Comparison of ENCODE assay signal across 29 cellular contexts in genomic region chr2:42861321-42861720, GRCh38.
"Had no signal": no experiment of that assay in that cellular context is flagged by ENCODE, and none has a peak within 500 bp of the region (broad histone marks: within the 10 kb centered on the region; RNA-seq: fewer than 3 reads in every experiment).

No MANE protein-coding gene starts in this region.

- H3K9me3 ChIP-seq: mucosa of descending colon, prostate gland, thoracic aorta, upper lobe of right lung, uterus had no signal

- H3K36me3 ChIP-seq: esophagus muscularis mucosa, lower lobe of right lung, neural progenitor cell, prostate gland, right atrium auricular region, thoracic aorta, tibial nerve, upper lobe of right lung, uterus had no signal

- H3K4me1 ChIP-seq: prostate gland had no signal

- H3K27me3 ChIP-seq: esophagus muscularis mucosa, foreskin keratinocyte, neural progenitor cell, right atrium auricular region, tibial nerve, upper lobe of right lung, uterus had no signal

- H3K27ac ChIP-seq: foreskin keratinocyte, lower lobe of right lung, neural progenitor cell, prostate gland, right atrium auricular region, thoracic aorta, tibial nerve, upper lobe of right lung, uterus had no signal

- FAIRE-seq: colon, endothelial cell of umbilical vein had no signal

- H2AFZ ChIP-seq: neural progenitor cell had no signal

- H3K9ac ChIP-seq: neural progenitor cell had no signal

- ATAC-seq: foreskin keratinocyte; left colon; left ventricle myocardium superior; lower lobe of right lung; mucosa of descending colon; natural killer cell treated with Interleukin-12 subunit alpha and Interleukin-12 subunit beta and Interleukin-15 and Interleukin-18, amount 100 ng/mL, for 72 hours; sciatic nerve; stimulated activated memory B cell treated with anti-CD40 and anti-IgM and Interleukin-4, amounts not matched to agents 10 μg/mL and 1 μg/mL and 100 μg/mL, for 72 hours; stimulated activated naive CD8-positive, alpha-beta T cell treated with anti-CD3 and anti-CD28 coated beads, Interleukin-15, Interleukin-2, amounts not matched to agents 100 U/mL and 50 U/mL, for 24 hours; upper lobe of right lung had no signal

- H3K4me2 ChIP-seq: neural progenitor cell had no signal

- DNase-seq: dermis blood vessel endothelial cell; effector memory CD4-positive, alpha-beta T cell; foreskin keratinocyte; glutamatergic neuron; hypothalamus; immature natural killer cell; islet precursor cell; kidney glomerular epithelial cell; left colon; left ventricle myocardium superior; lower lobe of right lung; mucosa of descending colon; naive B cell; nucleus accumbens; stimulated activated CD4-positive, alpha-beta T cell treated with anti-CD3 and anti-CD28 coated beads, Interleukin-4, amount 100 ng/mL, for 4 hours; stimulated activated naive CD8-positive, alpha-beta T cell treated with anti-CD3 and anti-CD28 coated beads, Interleukin-15, Interleukin-2, amounts not matched to agents 100 U/mL and 50 U/mL, for 24 hours; upper lobe of right lung had no signal

- H3K4me3 ChIP-seq: esophagus muscularis mucosa, lower lobe of right lung, mucosa of descending colon, neural progenitor cell, prostate gland, right atrium auricular region, thoracic aorta, tibial nerve, upper lobe of right lung, uterus had no signal
